Comparison of ENCODE assay signal across 1 cellular context in the genomic region with DNA sequence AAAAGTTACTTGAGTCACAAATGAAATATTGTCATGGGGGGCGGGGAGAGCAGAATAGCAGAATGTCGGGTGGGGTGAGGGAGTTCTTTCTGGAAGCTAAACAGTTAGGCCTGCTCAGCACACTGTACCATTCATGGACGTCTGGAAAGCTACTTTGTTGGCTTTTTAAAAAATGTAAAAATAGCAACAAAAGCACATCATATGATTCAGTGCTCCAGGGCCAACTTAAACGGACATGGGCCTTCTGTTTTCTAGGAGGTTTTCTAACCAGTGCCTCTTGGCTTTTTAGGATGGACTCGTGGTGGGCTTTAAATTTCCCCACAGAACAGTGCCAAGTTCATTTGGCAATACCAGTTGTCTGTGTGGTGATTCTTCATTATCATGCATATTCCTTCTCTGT.
TF ChIP-seq lines count a peak whose summit lies in the region.

No MANE protein-coding gene starts in this region.

TF ChIP-seq in SK-N-SH, 30 proteins besides CTCF, POLR2A, EP300 and RAD21 (continued from another document):
- no peak for TF ChIP-seq USF2 (IDR thresholded peaks at IDR 0.05; ENCODE audit: borderline replicate concordance, low read depth, low read length)
- TF ChIP-seq, protein P1, sequence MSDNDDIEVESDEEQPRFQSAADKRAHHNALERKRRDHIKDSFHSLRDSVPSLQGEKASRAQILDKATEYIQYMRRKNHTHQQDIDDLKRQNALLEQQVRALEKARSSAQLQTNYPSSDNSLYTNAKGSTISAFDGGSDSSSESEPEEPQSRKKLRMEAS (IDR thresholded peaks at IDR 0.05; ENCODE audit: low read depth), result no peak
- TF ChIP-seq, protein P2, sequence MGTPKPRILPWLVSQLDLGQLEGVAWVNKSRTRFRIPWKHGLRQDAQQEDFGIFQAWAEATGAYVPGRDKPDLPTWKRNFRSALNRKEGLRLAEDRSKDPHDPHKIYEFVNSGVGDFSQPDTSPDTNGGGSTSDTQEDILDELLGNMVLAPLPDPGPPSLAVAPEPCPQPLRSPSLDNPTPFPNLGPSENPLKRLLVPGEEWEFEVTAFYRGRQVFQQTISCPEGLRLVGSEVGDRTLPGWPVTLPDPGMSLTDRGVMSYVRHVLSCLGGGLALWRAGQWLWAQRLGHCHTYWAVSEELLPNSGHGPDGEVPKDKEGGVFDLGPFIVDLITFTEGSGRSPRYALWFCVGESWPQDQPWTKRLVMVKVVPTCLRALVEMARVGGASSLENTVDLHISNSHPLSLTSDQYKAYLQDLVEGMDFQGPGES (IDR thresholded peaks at IDR 0.05; ENCODE audit: low read depth, low read length), result no peak
